Comparison of ENCODE assay signal across 7 cellular contexts in genomic region chr7:31633894-31634494, GRCh38. TPM values are rescaled to one million over a fixed set of nuclear protein-coding genes. Genes with fewer than 3 reads are reported as not detected.
DNase-seq lines count a peak whose midpoint lies in the region; ATAC-seq and TF ChIP-seq lines count a peak whose summit lies in the region.

No MANE protein-coding gene starts in this region.

- no peak overlapping the region for H3K4me3 ChIP-seq in GM12875 (ENCODE audit: low read depth, low read length)

- no peak for ATAC-seq in GM19023 (IDR thresholded peaks at IDR 0.05; ENCODE audit: unreplicated experiment)

- DNase-seq in NCI-H1417 (lab: John Stamatoyannopoulos, UW) (peak; percentile 54 to 89 (median 62)), SW480 (ENCODE audit: low spot score) (peak; percentile 76), glomerular visceral epithelial cell (ENCODE audit: extremely low spot score) (peak; percentile 44), renal cortical epithelial cell (ENCODE audit: low read depth) (peak; percentile 63), GOT3 (lab: John Stamatoyannopoulos, UW) (no peak)

- peak; percentile 39; the same call in 1 of the 2 replicates for TF ChIP-seq CTCF in GM12875 (IDR thresholded peaks at IDR 0.05; ENCODE audit: borderline replicate concordance, insufficient read depth, low read depth, low read length)

RNA-seq across cellular contexts. Expression of gene PPP1R17, which starts 53.0 kb away (rescaled TPM):
- not detected in 2 replicates for total RNA-seq in renal cortical epithelial cell
